24 cellular contexts compared by ENCODE assay signal in genomic region chr13:50369646-50370045, GRCh38.
"Had no signal": no experiment of that assay in that cellular context is flagged by ENCODE, and none has a peak within 500 bp of the region (broad histone marks: within the 10 kb centered on the region; RNA-seq: fewer than 3 reads in every experiment).

No MANE protein-coding gene starts in this region.

- H3K27ac Mint-ChIP-seq: mesothelial cell of epicardium, nephron progenitor cell, type B pancreatic cell had no signal

- H3K27ac ChIP-seq: coronary artery, esophagus squamous epithelium, prostate gland, skin epidermis, stomach, thyroid gland had no signal

- H3K4me1 ChIP-seq: prostate gland had no signal

- ATAC-seq: right cardiac atrium had no signal

- DNase-seq: dermis blood vessel endothelial cell; effector memory CD4-positive, alpha-beta T cell; esophagus squamous epithelium; foreskin melanocyte; glutamatergic neuron; hypothalamus; mesenchymal stem cell; mucosa of descending colon; nephron progenitor cell; right cardiac atrium; spleen; stimulated activated CD4-positive, alpha-beta T cell treated with anti-CD3 and anti-CD28 coated beads, Interleukin-4, amount 100 ng/mL, for 4 hours; stimulated activated naive CD4-positive, alpha-beta T cell; stomach; thyroid gland had no signal

- H3K9me3 ChIP-seq: esophagus squamous epithelium, mucosa of descending colon, prostate gland, spleen, stomach, thyroid gland had no signal

- H3K36me3 ChIP-seq: esophagus squamous epithelium, prostate gland, spleen, stomach, thyroid gland had no signal

- H3K27me3 ChIP-seq: spleen, stomach, thyroid gland had no signal

- FAIRE-seq: endothelial cell of umbilical vein, keratinocyte had no signal

- H3K9me3 Mint-ChIP-seq: mesothelial cell of epicardium, nephron progenitor cell, type B pancreatic cell had no signal

- H3K4me3 Mint-ChIP-seq: mesothelial cell of epicardium, nephron progenitor cell, type B pancreatic cell had no signal

- H3K27me3 Mint-ChIP-seq: naive B cell, type B pancreatic cell had no signal

- H3K36me3 Mint-ChIP-seq: mesothelial cell of epicardium, naive B cell, type B pancreatic cell had no signal

- H3K4me3 ChIP-seq: coronary artery, esophagus squamous epithelium, lung, mucosa of descending colon, prostate gland, skin epidermis, spleen, stomach, thyroid gland had no signal
